22 cellular contexts compared by ENCODE assay signal in genomic region chr4:27272264-27272663, GRCh38.
"Had no signal": no experiment of that assay in that cellular context is flagged by ENCODE, and none has a peak within 500 bp of the region (broad histone marks: within the 10 kb centered on the region; RNA-seq: fewer than 3 reads in every experiment).

No MANE protein-coding gene starts in this region.

- H3K4me1 ChIP-seq: adrenal gland had no signal

- H3K4me3 ChIP-seq: adrenal gland, MG63, SK-N-MC had no signal

- H3K36me3 ChIP-seq: adrenal gland, MG63 had no signal

- H3K27ac ChIP-seq: adrenal gland, SK-N-MC, VCaP had no signal

- H3K27me3 ChIP-seq: adrenal gland, MG63 had no signal

- DNase-seq: activated CD4-positive, alpha-beta T cell treated with anti-CD3 and anti-CD28 coated beads for 36 hours; activated CD8-positive, alpha-beta memory T cell treated with anti-CD3 and anti-CD28 coated beads, Interleukin-2, amount 50 U/mL, for 4 hours; activated CD8-positive, alpha-beta T cell treated with anti-CD3 and anti-CD28 coated beads for 36 hours; activated naive CD4-positive, alpha-beta T cell treated with anti-CD3 and anti-CD28 coated beads, Interleukin-2, amount 50 U/mL, for 16 hours; activated naive CD8-positive, alpha-beta T cell treated with anti-CD3 and anti-CD28 coated beads, Interleukin-2, amount 10 ng/mL, durations not matched to agents 7 days and 5 days; activated T-cell treated with anti-CD3 and anti-CD28 coated beads, Interleukin-2, amount 50 U/mL, for 72 hours; adrenal gland; anterior cingulate cortex; cerebellar nuclear complex; MG63; NCI-H1105; NCI-H1694; NCI-H2029; NCI-H526 treated with DMSO at 0.1 percent for 48 hours; NK-92 treated with Interleukin-12 subunit alpha and Interleukin-12 subunit beta, amount 100 ng/mL, for 24 hours; OCI-M1; RPMI8226; T-cell; T-helper 2 cell; T1000 had no signal

- H3K9me3 ChIP-seq: adrenal gland, MG63 had no signal
